In the genomic region with DNA sequence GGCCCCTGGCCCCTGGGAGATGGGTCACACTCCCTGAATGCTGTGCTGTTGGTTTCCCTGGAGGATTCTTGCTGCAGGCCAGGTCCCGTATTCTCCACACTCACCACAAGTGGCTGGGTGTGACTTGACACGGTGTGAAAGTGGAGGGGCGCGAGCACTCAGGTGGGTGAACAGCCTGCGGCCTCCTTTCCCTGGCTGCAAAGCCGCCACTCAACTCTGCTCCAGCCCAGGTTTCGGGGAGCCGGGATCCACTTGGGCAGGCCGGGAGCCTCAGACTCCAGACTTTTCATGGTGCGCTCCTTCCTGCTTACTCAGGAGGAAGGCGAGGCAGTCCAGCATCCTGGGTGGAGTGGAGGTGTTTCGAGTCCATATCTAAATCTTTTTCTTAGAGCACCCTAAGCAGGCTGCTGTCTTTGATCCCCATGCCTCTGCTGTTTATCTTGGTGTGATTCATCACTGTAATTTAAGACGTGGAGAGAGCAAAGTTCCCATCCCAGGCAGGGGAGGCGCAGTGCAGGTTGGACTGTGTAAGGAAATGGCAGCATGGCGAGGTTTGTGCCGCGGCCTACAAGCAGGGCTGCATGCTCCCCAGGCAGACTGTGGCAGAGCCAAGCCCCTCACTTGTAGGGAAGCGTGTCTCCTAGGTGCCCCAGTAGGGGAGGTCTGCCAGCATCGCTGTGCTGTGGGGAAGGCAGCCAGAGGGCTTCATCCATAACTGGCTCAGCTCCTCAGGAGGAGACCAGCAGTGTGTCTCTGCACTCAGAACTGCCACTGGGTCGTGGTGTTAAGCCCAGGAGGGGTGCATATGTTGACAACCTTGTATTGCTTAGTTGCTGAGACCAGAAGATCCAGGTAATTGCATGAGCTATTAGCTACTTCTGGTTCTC, we compare ENCODE assay signal across 13 cellular contexts. TPM values are rescaled to one million over a fixed set of nuclear protein-coding genes. Genes with fewer than 3 reads are reported as not detected.
DNase-seq lines count a peak whose midpoint lies in the region; ATAC-seq, FAIRE-seq and TF ChIP-seq lines count a peak whose summit lies in the region.
"Had no signal": no experiment of that assay in that cellular context is flagged by ENCODE, and none has a peak within 500 bp of the region (broad histone marks: within the 10 kb centered on the region; RNA-seq: fewer than 3 reads in every experiment).

No MANE protein-coding gene starts in this region.

- ATAC-seq in HepG2, result peak; percentile 53
- ATAC-seq in activated CD8-positive, alpha-beta T cell treated with anti-CD3 and anti-CD28 coated beads for 36 hours, result no peak

- H3K4me3 Mint-ChIP-seq in astrocyte (ENCODE audit: unreplicated experiment), result no peak overlapping the region
- H3K4me3 Mint-ChIP-seq in activated CD8-positive, alpha-beta T cell treated with anti-CD3 and anti-CD28 coated beads for 36 hours, result no peak overlapping the region
- H3K4me3 Mint-ChIP-seq: activated naive CD4-positive, alpha-beta T cell treated with anti-CD3 and anti-CD28 coated beads, Interleukin-2, amount 50 U/mL, for 24 hours; B cell had no signal

- H3K4me3 ChIP-seq in astrocyte (ENCODE audit: insufficient read depth, low read depth, low read length) (peak overlapping the region; percentile 22), HepG2 (replicated peaks in 1 of 3; ENCODE audit: insufficient read depth in 1 of 3, low read depth in 2 of 3, low read length in 3 of 3) (no peak overlapping the region)

- 92% methylated on average over 12 of the region's 20 CpGs for WGBS in HepG2 (ENCODE audit: low lambda C conversion rate)

- DNase-seq in A172 (ENCODE audit: low spot score) (peak; percentile 81), HT-29 (ENCODE audit: low spot score) (peak; percentile 83), astrocyte (ENCODE audit: low read depth) (peak; percentile 72), HepG2 (ENCODE audit: low spot score) (peak; percentile 13), NCI-H1048 (lab: John Stamatoyannopoulos, UW) (no peak), GM10248 (ENCODE audit: extremely low spot score) (no peak), occipital lobe (lab: John Stamatoyannopoulos, UW) (no peak)
- no peak for DNase-seq in activated CD8-positive, alpha-beta T cell treated with anti-CD3 and anti-CD28 coated beads for 36 hours

- H3K27ac Mint-ChIP-seq in astrocyte (ENCODE audit: unreplicated experiment), result no peak overlapping the region
- H3K27ac Mint-ChIP-seq in activated CD8-positive, alpha-beta T cell treated with anti-CD3 and anti-CD28 coated beads for 36 hours, result no peak overlapping the region
- H3K27ac Mint-ChIP-seq: activated naive CD4-positive, alpha-beta T cell treated with anti-CD3 and anti-CD28 coated beads, Interleukin-2, amount 50 U/mL, for 24 hours; B cell had no signal

- intact Hi-C loops in HepG2 (cut with micrococcal nuclease; ENCODE audit: unreplicated experiment), result no loop called here
- intact Hi-C loops in activated CD8-positive, alpha-beta T cell treated with anti-CD3 and anti-CD28 coated beads for 36 hours (cut with micrococcal nuclease), result no loop called here

- no peak for TF ChIP-seq POLR2A in HepG2 (IDR thresholded peaks at IDR 0.05; ENCODE audit: insufficient read depth in 1 of 2, low read depth in 2 of 2, low read length in 2 of 2)

- peak overlapping the region; percentile 79 for H3K27ac ChIP-seq in astrocyte (ENCODE audit: low read depth, low read length)
- no peak overlapping the region for H3K27ac ChIP-seq in HepG2 (ENCODE audit: extremely low read length, insufficient read depth, low read length)
- H3K27ac ChIP-seq: VCaP had no signal

- H3K27me3 Mint-ChIP-seq in astrocyte (ENCODE audit: low read depth, unreplicated experiment), result no peaks in the 10 kb centered on the region
- no peaks in the 10 kb centered on the region for H3K27me3 Mint-ChIP-seq in activated CD8-positive, alpha-beta T cell treated with anti-CD3 and anti-CD28 coated beads for 36 hours
- H3K27me3 Mint-ChIP-seq: B cell had no signal

- H3K27me3 ChIP-seq in astrocyte (ENCODE audit: insufficient read depth, low read length), result no peaks in the 10 kb centered on the region
- no peaks in the 10 kb centered on the region for H3K27me3 ChIP-seq in HepG2 (ENCODE audit: control insufficient read depth in 1 of 2, insufficient read depth in 2 of 2, low read length in 2 of 2)

- peaks cover 4% of the 10 kb centered on the region for H3K9me3 Mint-ChIP-seq in astrocyte (ENCODE audit: unreplicated experiment)
- no peaks in the 10 kb centered on the region for H3K9me3 Mint-ChIP-seq in activated CD8-positive, alpha-beta T cell treated with anti-CD3 and anti-CD28 coated beads for 36 hours
- H3K9me3 Mint-ChIP-seq: activated naive CD4-positive, alpha-beta T cell treated with anti-CD3 and anti-CD28 coated beads, Interleukin-2, amount 50 U/mL, for 24 hours had no signal

- peaks cover 19% of the 10 kb centered on the region for H3K36me3 Mint-ChIP-seq in astrocyte (ENCODE audit: low read depth, unreplicated experiment)
- peaks cover 2% of the 10 kb centered on the region for H3K36me3 Mint-ChIP-seq in activated CD8-positive, alpha-beta T cell treated with anti-CD3 and anti-CD28 coated beads for 36 hours (ENCODE audit: low read depth)
- H3K36me3 Mint-ChIP-seq: activated naive CD4-positive, alpha-beta T cell treated with anti-CD3 and anti-CD28 coated beads, Interleukin-2, amount 50 U/mL, for 24 hours had no signal

- H3K9me3 ChIP-seq in astrocyte (ENCODE audit: insufficient read depth, low read depth, low read length) (peaks cover 9% of the 10 kb centered on the region), HepG2 (ENCODE audit: low read length) (no peaks in the 10 kb centered on the region)

- no peak for TF ChIP-seq RAD21 in HepG2 (CRISPR knock-in tag; IDR thresholded peaks at IDR 0.05)

- in situ Hi-C loops in HepG2 (cut with HindIII; ENCODE audit: extremely low pct_ligation_motif_present, low pct_unique_long_range_greater_than_20kb), result no loop called here

- no peak for TF ChIP-seq EP300 in HepG2 (IDR thresholded peaks at IDR 0.05; ENCODE audit: low read depth in 2 of 2, low read length in 2 of 2)
- TF ChIP-seq EP300 in HepG2 (CRISPR knock-in tag; IDR thresholded peaks at IDR 0.05; ENCODE audit: borderline replicate concordance), result no peak

- TF ChIP-seq CTCF in astrocyte (IDR thresholded peaks at IDR 0.05; ENCODE audit: insufficient read depth, low read depth, low read length), result no peak
- no peak for TF ChIP-seq CTCF in HepG2 (CRISPR knock-in tag; IDR thresholded peaks at IDR 0.05)
- no peak for TF ChIP-seq CTCF in activated CD8-positive, alpha-beta T cell treated with anti-CD3 and anti-CD28 coated beads for 36 hours (IDR thresholded peaks at IDR 0.05)
- no peak for TF ChIP-seq CTCF in GM10248 (IDR thresholded peaks at IDR 0.05; ENCODE audit: control extremely low read depth, extremely low read depth, low read depth, missing control alignments)

- no TSS peak for BruUV-seq in HepG2 (replicated peaks; lab: Mats Ljungman, UMichigan)

- POLR2A ChIA-PET in HepG2 (lab: Yijun Ruan, JAX), result no interaction called here
- POLR2A ChIA-PET in activated CD8-positive, alpha-beta T cell treated with anti-CD3 and anti-CD28 coated beads for 36 hours (lab: Charles Lee), result interaction anchor here (0.6 kb wide), 1 partner anchor 125 kb away, joined by 3 read pairs; no protein-coding TSS in a partner anchor
- POLR2A ChIA-PET in GM10248 (lab: Yijun Ruan, JAX), result no interaction called here

- peaks cover 39% of the 10 kb centered on the region for H3K4me1 Mint-ChIP-seq in astrocyte (ENCODE audit: low read depth, unreplicated experiment)
- peaks cover 4% of the 10 kb centered on the region for H3K4me1 Mint-ChIP-seq in activated CD8-positive, alpha-beta T cell treated with anti-CD3 and anti-CD28 coated beads for 36 hours (ENCODE audit: low read depth)
- H3K4me1 Mint-ChIP-seq: activated naive CD4-positive, alpha-beta T cell treated with anti-CD3 and anti-CD28 coated beads, Interleukin-2, amount 50 U/mL, for 24 hours; B cell had no signal

- H3K9ac ChIP-seq in astrocyte (ENCODE audit: low read length) (peak overlapping the region; percentile 54), HepG2 (ENCODE audit: insufficient read depth, low read depth, low read length) (peak overlapping the region; percentile 15; the same call in 1 of the 2 replicates)

- peaks cover 5% of the 10 kb centered on the region for H3K36me3 ChIP-seq in astrocyte (ENCODE audit: insufficient read depth, low read length)
- H3K36me3 ChIP-seq in HepG2 (replicated peaks in 1 of 2; ENCODE audit: control insufficient read depth in 1 of 2, insufficient read depth in 2 of 2, low read length in 2 of 2), result peaks cover 2 to 24% of the 10 kb centered on the region in 2 experiments; a peak in 3 of 5 replicates

- peaks cover 28% of the 10 kb centered on the region for H3K79me2 ChIP-seq in astrocyte (ENCODE audit: insufficient read depth, low read length)
- no peaks in the 10 kb centered on the region for H3K79me2 ChIP-seq in HepG2 (ENCODE audit: insufficient read depth, low read length)

- H4K20me1 ChIP-seq in astrocyte (ENCODE audit: insufficient read depth, low read length) (no peaks in the 10 kb centered on the region), HepG2 (ENCODE audit: insufficient read depth, low read length) (no peaks in the 10 kb centered on the region)

- H3K4me1 ChIP-seq in astrocyte (ENCODE audit: insufficient read depth, low read length) (peaks cover 38% of the 10 kb centered on the region), HepG2 (ENCODE audit: insufficient read depth, low read length) (peaks cover 19% of the 10 kb centered on the region; the same call in 1 of the 2 replicates)

- CTCF ChIA-PET in HepG2 (lab: Yijun Ruan, JAX; ENCODE audit: low intra/inter-chr PET ratio, low total read pairs) (no interaction called here), GM10248 (lab: Yijun Ruan, JAX) (interaction anchor here (1.3 to 5.2 kb wide), 5 partner anchors 9 to 63 kb away, joined by 6 to 30 read pairs (median 6); no protein-coding TSS in a partner anchor)
- CTCF ChIA-PET in activated CD8-positive, alpha-beta T cell treated with anti-CD3 and anti-CD28 coated beads for 36 hours (lab: Charles Lee), result no interaction called here

- H3K4me2 ChIP-seq in astrocyte (ENCODE audit: low read length) (peak overlapping the region; percentile 78), HepG2 (ENCODE audit: low read depth, low read length) (no peak overlapping the region)

- peak overlapping the region; percentile 8 for H2AFZ ChIP-seq in astrocyte (ENCODE audit: low read depth, low read length)
- no peak overlapping the region for H2AFZ ChIP-seq in HepG2 (ENCODE audit: low read length)

- FAIRE-seq in astrocyte (lab: Jason Lieb, UNC) (no peak), HepG2 (lab: Jason Lieb, UNC) (no peak)
- FAIRE-seq: endometrium, GM12892 had no signal

RNA-seq across cellular contexts. Expression of gene VANGL1, which starts 29.6 kb away (rescaled TPM):
- 21.9 and 29.9 TPM in 2 replicates for total RNA-seq in A172 (2014; rRNA removed; shearing (Covaris generic))
- total RNA-seq in HT-29 (2014; rRNA removed; shearing (Covaris generic)), result 26.6 and 27.6 TPM in 2 replicates
- 12.9 and 13.8 TPM in 2 replicates for total RNA-seq in astrocyte
- total RNA-seq in HepG2 (2016; rRNA removed; fragmentation: Illumina TruSeq; extraction: Trizol), result 5.9 and 9.4 TPM in 2 replicates
- 3.4 and 3.7 TPM in 2 replicates for total RNA-seq in HepG2 (2016; cell fraction: cytosol; rRNA removed; fragmentation: Illumina TruSeq; extraction: Trizol; ENCODE audit: low read depth)
- 5.7 and 8.5 TPM in 2 replicates for total RNA-seq in HepG2 (2016; cell fraction: insoluble cytoplasmic fraction; rRNA removed; fragmentation: Illumina TruSeq; extraction: Trizol)
- total RNA-seq in HepG2 (2016; cell fraction: membrane; rRNA removed; fragmentation: Illumina TruSeq; extraction: Trizol), result 5.7 and 6.0 TPM in 2 replicates
- total RNA-seq in HepG2 (2016; cell fraction: nucleus; rRNA removed; fragmentation: Illumina TruSeq; extraction: Trizol), result 10.0 and 12.8 TPM in 2 replicates
- polyA plus RNA-seq in HepG2 (2011; rRNA removed), result 5.3 TPM in 2 replicates
- 5.1 and 5.3 TPM in 2 replicates for polyA plus RNA-seq in HepG2 (2011; cell fraction: cytosol; rRNA removed)
- polyA plus RNA-seq in HepG2 (2011; cell fraction: nucleus; rRNA removed), result 4.1 and 5.0 TPM in 2 replicates
- polyA plus RNA-seq in HepG2 (2012), result 3.7 and 4.2 TPM in 2 replicates
- polyA plus RNA-seq in HepG2 (2016; cell fraction: cytosol; fragmentation: Illumina TruSeq; extraction: Trizol; ENCODE audit: low read depth), result 1.4 and 1.6 TPM in 2 replicates
- 4.2 and 5.8 TPM in 2 replicates for polyA plus RNA-seq in HepG2 (2016; cell fraction: insoluble cytoplasmic fraction; fragmentation: Illumina TruSeq; extraction: Trizol; ENCODE audit: low read depth)
- polyA plus RNA-seq in HepG2 (2016; cell fraction: membrane; fragmentation: Illumina TruSeq; extraction: Trizol; ENCODE audit: low read depth), result 2.6 and 2.7 TPM in 2 replicates
- polyA plus RNA-seq in HepG2 (2016; cell fraction: nucleus; fragmentation: Illumina TruSeq; extraction: Trizol; ENCODE audit: insufficient read depth, low read depth), result 10.3 and 10.4 TPM in 2 replicates
- 14.7 and 37.5 TPM in 2 replicates for polyA minus RNA-seq in HepG2 (2011; rRNA and poly(A)+ RNA removed; ENCODE audit: low replicate concordance)
- 4.2 and 5.7 TPM in 2 replicates for polyA minus RNA-seq in HepG2 (2011; cell fraction: cytosol; rRNA and poly(A)+ RNA removed)
- polyA minus RNA-seq in HepG2 (2011; cell fraction: nucleus; rRNA and poly(A)+ RNA removed), result 5.3 and 7.2 TPM in 2 replicates
- 1 to 10 TPM; 1.9 to 2.7 TPM for total RNA-seq in activated CD8-positive, alpha-beta T cell treated with anti-CD3 and anti-CD28 coated beads for 36 hours
- total RNA-seq in occipital lobe, result 3.6 TPM

Comparison
In these comparisons a context has a peak if more than half of its experiments do, and no peak if none do; other contexts are left out.
1. DNase-seq: peak in A172 (single experiment), HT-29 (single experiment), astrocyte (single experiment) and HepG2 (single experiment); none in activated CD8-positive, alpha-beta T cell treated with anti-CD3 and anti-CD28 coated beads for 36 hours (single experiment), NCI-H1048 (single experiment), GM10248 (single experiment) and occipital lobe (single experiment).